In genomic region chr7:593324-594115, GRCh38 we compare ENCODE assay signal across 10 cellular contexts.
DNase-seq lines count a peak whose midpoint lies in the region; ATAC-seq lines count a peak whose summit lies in the region.
"Had no signal": no experiment of that assay in that cellular context is flagged by ENCODE, and none has a peak within 500 bp of the region (broad histone marks: within the 10 kb centered on the region; RNA-seq: fewer than 3 reads in every experiment).

No MANE protein-coding gene starts in this region.

- no peak overlapping the region for H2BK12ac ChIP-seq in neuronal stem cell (ENCODE audit: low read length)

- H3K4me1 ChIP-seq in neuronal stem cell (ENCODE audit: control insufficient read depth in 2 of 2, insufficient read depth in 1 of 2, low read depth in 1 of 2, low read length in 2 of 2), result no peaks in the 10 kb centered on the region

- peaks cover 0 to 3% of the 10 kb centered on the region in 2 donors for H3K9me3 ChIP-seq in neuronal stem cell (replicated peaks in 1 of 2; ENCODE audit: control insufficient read depth in 2 of 2, insufficient read depth in 1 of 2, low read depth in 1 of 2, low read length in 2 of 2)
- H3K9me3 ChIP-seq: adrenal gland had no signal

- peak overlapping the region; percentile 62 for H3K4me3 Mint-ChIP-seq in activated naive CD8-positive, alpha-beta T cell

- no peak overlapping the region for H3K14ac ChIP-seq in neuronal stem cell (ENCODE audit: low read length)

- H4K91ac ChIP-seq in neuronal stem cell (ENCODE audit: low read depth, low read length, poor library complexity), result no peak overlapping the region

- H3K36me3 Mint-ChIP-seq in activated naive CD8-positive, alpha-beta T cell, result peaks cover 12% of the 10 kb centered on the region

- H3K9me3 Mint-ChIP-seq in activated naive CD8-positive, alpha-beta T cell (ENCODE audit: low read depth), result peaks cover 4% of the 10 kb centered on the region

- H3K4me2 ChIP-seq in neuronal stem cell (ENCODE audit: insufficient read depth, low read length, poor library complexity, severe bottlenecking), result no peak overlapping the region

- peak overlapping the region; percentile 35 for H2BK5ac ChIP-seq in neuronal stem cell (ENCODE audit: low read length)

- no peaks in the 10 kb centered on the region for H3K27me3 Mint-ChIP-seq in activated naive CD8-positive, alpha-beta T cell

- H3K27me3 ChIP-seq in neuronal stem cell (ENCODE audit: control insufficient read depth in 3 of 3, insufficient read depth in 3 of 3, low read depth in 1 of 3, low read length in 3 of 3), result no peaks in the 10 kb centered on the region
- H3K27me3 ChIP-seq: adrenal gland had no signal

- no peak overlapping the region for H2BK120ac ChIP-seq in neuronal stem cell (ENCODE audit: low read depth, low read length)

- peaks cover 0 to 7% of the 10 kb centered on the region in 2 donors for H3K36me3 ChIP-seq in neuronal stem cell (replicated peaks in 1 of 2; ENCODE audit: control insufficient read depth in 2 of 2, insufficient read depth in 2 of 2, low read length in 2 of 2)

- no CpG with 5 or more reads among the region's 34 CpGs for WGBS in neuronal stem cell (ENCODE audit: extremely low coverage in 2 of 2, insufficient read length in 2 of 2, insufficient replicate concordance in 1 of 2), 2 donors

- peak overlapping the region; percentile 78 for H3K27ac Mint-ChIP-seq in activated naive CD8-positive, alpha-beta T cell

- H3K79me1 ChIP-seq in neuronal stem cell (ENCODE audit: low read depth, low read length), result peaks cover 4% of the 10 kb centered on the region

- H3K9ac ChIP-seq in neuronal stem cell (ENCODE audit: low read depth, low read length, poor library complexity), result no peak overlapping the region

- H3K4ac ChIP-seq in neuronal stem cell (ENCODE audit: low read length), result no peak overlapping the region

- ATAC-seq in GM21825 (IDR thresholded peaks at IDR 0.05; ENCODE audit: unreplicated experiment) (peak; percentile 53), GM19035 (IDR thresholded peaks at IDR 0.05; ENCODE audit: unreplicated experiment) (no peak)

- H3K4me1 Mint-ChIP-seq in activated naive CD8-positive, alpha-beta T cell (ENCODE audit: low read depth), result peaks cover 43% of the 10 kb centered on the region

- no peak overlapping the region for H3K23ac ChIP-seq in neuronal stem cell (ENCODE audit: low read depth, low read length, poor library complexity)

- DNase-seq in SIG-M5 treated with dmso at 0.1 percent for 504 hours (lab: John Stamatoyannopoulos, UW; ENCODE audit: unreplicated experiment), result peak; percentile 56
- no peak for DNase-seq in SIG-M5 (lab: John Stamatoyannopoulos, UW)
- DNase-seq in neuronal stem cell (ENCODE audit: low spot score), result no peak
- DNase-seq in NCI-H82 treated with DMSO at 0.1 percent for 48 hours (lab: John Stamatoyannopoulos, UW; ENCODE audit: unreplicated experiment), result no peak
- DNase-seq in stimulated activated CD4-positive, alpha-beta T cell treated with anti-CD3 and anti-CD28 coated beads, Interleukin-12 subunit alpha, Interleukin-12 subunit beta, amount 100 ng/mL, for 4 hours, result no peak
- DNase-seq: 8988T, adrenal gland had no signal

- H2BK15ac ChIP-seq in neuronal stem cell (ENCODE audit: low read length), result no peak overlapping the region

- peak overlapping the region; percentile 81 for H2AK5ac ChIP-seq in neuronal stem cell (ENCODE audit: low read depth, low read length)

- no peak overlapping the region for H3K27ac ChIP-seq in neuronal stem cell (replicated peaks; ENCODE audit: low read length)
- H3K27ac ChIP-seq: adrenal gland had no signal

- peak overlapping the region; percentile 13 for H3K18ac ChIP-seq in neuronal stem cell (ENCODE audit: low read length)

- no peak overlapping the region for H2AFZ ChIP-seq in neuronal stem cell (ENCODE audit: low read length)

- H4K8ac ChIP-seq in neuronal stem cell (ENCODE audit: low read depth, low read length), result peak overlapping the region; percentile 43

- no peak overlapping the region for H3K4me3 ChIP-seq in neuronal stem cell (ENCODE audit: low read length in 2 of 2)
- H3K4me3 ChIP-seq: adrenal gland had no signal
